8 cellular contexts compared by ENCODE assay signal in genomic region chr6:37168809-37169457, GRCh38. TPM values are rescaled to one million over a fixed set of nuclear protein-coding genes. Genes with fewer than 3 reads are reported as not detected.
DNase-seq lines count a peak whose midpoint lies in the region; FAIRE-seq and TF ChIP-seq lines count a peak whose summit lies in the region.

No MANE protein-coding gene starts in this region.

- peaks cover 0 to 26% (median 10%) of the 10 kb centered on the region in 4 donors for H3K4me1 ChIP-seq in Peyer's patch

- peak; percentile 52 for FAIRE-seq in GM19239 (lab: Jason Lieb, UNC)

- H3K27ac ChIP-seq in AG04450 (ENCODE audit: low read depth, low read length) (peak overlapping the region; percentile 99), Peyer's patch (peak overlapping the region; percentile 79 to 97 (median 94))

- H3K4me3 ChIP-seq in AG04450 (ENCODE audit: low read depth, low read length) (peak overlapping the region; percentile 62), Peyer's patch (peak overlapping the region; percentile 47 to 88 (median 68))

- no peak for TF ChIP-seq POLR2A in Peyer's patch (IDR thresholded peaks at IDR 0.05)

- CTCF ChIA-PET in AG04450 (lab: Charles Lee) = interaction anchor here (0.9 to 1.5 kb wide), 3 partner anchors 97 to 151 kb away, joined by 3 to 6 read pairs (median 4); no protein-coding TSS in a partner anchor

- peaks cover 0 to 22% (median 0%) of the 10 kb centered on the region in 3 donors for H3K36me3 ChIP-seq in Peyer's patch

- TF ChIP-seq CTCF in AG04450 (IDR thresholded peaks at IDR 0.05; ENCODE audit: low read depth, low read length) (no peak), Peyer's patch (IDR thresholded peaks at IDR 0.05) (no peak)

- no peaks in the 10 kb centered on the region for H3K27me3 ChIP-seq in AG04450 (ENCODE audit: control insufficient read depth, insufficient read depth, low read length)
- H3K27me3 ChIP-seq in Peyer's patch = no peaks in the 10 kb centered on the region

- H3K9me3 ChIP-seq in AG04450 (ENCODE audit: control insufficient read depth, insufficient read depth, low read length) = peaks cover 7% of the 10 kb centered on the region; the same call in 1 of the 2 replicates
- no peaks in the 10 kb centered on the region for H3K9me3 ChIP-seq in Peyer's patch

- no peak for DNase-seq in AG04450 (ENCODE audit: low read depth, low spot score)
- DNase-seq in GM19239 (ENCODE audit: insufficient read length, low spot score) = no peak
- peak in 1 of 3 donors; percentile 25 for DNase-seq in Peyer's patch
- DNase-seq in central memory CD4-positive, alpha-beta T cell = peak; percentile 14
- peak; percentile 66 for DNase-seq in kidney tubule cell (ENCODE audit: low spot score)
- DNase-seq in stimulated activated CD8-positive, alpha-beta memory T cell treated with anti-CD3 and anti-CD28 coated beads, Interleukin-4, amount 100 ng/mL, for 48 hours = peak; percentile 53
- DNase-seq in cortex of kidney (lab: John Stamatoyannopoulos, UW) = no peak
- DNase-seq in SIG-M5 treated with dmso at 0.1 percent for 504 hours (lab: John Stamatoyannopoulos, UW; ENCODE audit: unreplicated experiment) = no peak

- POLR2A ChIA-PET in AG04450 (lab: Yijun Ruan, JAX) = interaction anchor here (0.6 to 4.0 kb wide), 12 partner anchors 24 to 147 kb away, joined by 3 to 49 read pairs (median 4); no protein-coding TSS in a partner anchor

RNA-seq across cellular contexts. Expression of gene PIM1, which starts 1.0 kb away (rescaled TPM):
- 35.3 and 37.5 TPM in 2 replicates for polyA plus RNA-seq in AG04450 (2011; rRNA removed)
- 55.6 and 64.5 TPM in 2 replicates for polyA minus RNA-seq in AG04450 (2011; rRNA and poly(A)+ RNA removed)
- 10 to 100 TPM; 36.6 to 78.4 (median 49.2) TPM for total RNA-seq in Peyer's patch

Comparison
In these comparisons a context has a peak if more than half of its experiments do, and no peak if none do; other contexts are left out.
1. DNase-seq: peak in central memory CD4-positive, alpha-beta T cell (single experiment), kidney tubule cell (single experiment) and stimulated activated CD8-positive, alpha-beta memory T cell treated with anti-CD3 and anti-CD28 coated beads, Interleukin-4, amount 100 ng/mL, for 48 hours (single experiment); none in AG04450 (single experiment), GM19239 (single experiment), cortex of kidney (single experiment) and SIG-M5 treated with dmso at 0.1 percent for 504 hours (single experiment).